Comparison of ENCODE assay signal across 12 cellular contexts in genomic region chr4:151429957-151430548, GRCh38. TPM values are rescaled to one million over a fixed set of nuclear protein-coding genes. Genes with fewer than 3 reads are reported as not detected.
A peak's percentile ranks its signal among the peaks of the same experiment; 100 is the strongest.
DNase-seq lines count a peak whose midpoint lies in the region; ATAC-seq, FAIRE-seq and TF ChIP-seq lines count a peak whose summit lies in the region.
"Had no signal": no experiment of that assay in that cellular context is flagged by ENCODE, and none has a peak within 500 bp of the region (broad histone marks: within the 10 kb centered on the region; RNA-seq: fewer than 3 reads in every experiment).

No MANE protein-coding gene starts in this region.

- peak; percentile 42 for FAIRE-seq in GM19239 (lab: Jason Lieb, UNC)

- TF ChIP-seq CTCF in KMS-11 (conservative IDR thresholded peaks at IDR 0.05; ENCODE audit: low read depth, low read length), result no peak
- no peak for TF ChIP-seq CTCF in psoas muscle (IDR thresholded peaks at IDR 0.05)
- no peak for TF ChIP-seq CTCF in nephron progenitor cell (IDR thresholded peaks at IDR 0.05)

- H3K4me3 Mint-ChIP-seq in nephron progenitor cell, result no peak overlapping the region
- H3K4me3 Mint-ChIP-seq: activated T-cell treated with anti-CD3 and anti-CD28 coated beads, Interleukin-2, amount 50 U/mL, for 4 hours had no signal

- H3K4me3 ChIP-seq in KMS-11 (IDR thresholded peaks at IDR 0.05; ENCODE audit: insufficient read depth, low read depth, low read length) (no peak overlapping the region), psoas muscle (no peak overlapping the region)
- H3K4me3 ChIP-seq: mucosa of descending colon had no signal

- H3K4me2 ChIP-seq in KMS-11, result peak overlapping the region; percentile 1; the same call in 1 of the 2 replicates

- peaks cover 6% of the 10 kb centered on the region for H3K9me3 Mint-ChIP-seq in nephron progenitor cell
- H3K9me3 Mint-ChIP-seq: activated T-cell treated with anti-CD3 and anti-CD28 coated beads, Interleukin-2, amount 50 U/mL, for 4 hours had no signal

- H2AFZ ChIP-seq in KMS-11 (ENCODE audit: low read depth), result no peak overlapping the region

- H3K27me3 ChIP-seq in KMS-11 (ENCODE audit: insufficient read depth, low read depth), result no peaks in the 10 kb centered on the region
- no peaks in the 10 kb centered on the region for H3K27me3 ChIP-seq in psoas muscle (ENCODE audit: insufficient read depth in 3 of 3, low read length in 2 of 3)

- H3K4me1 Mint-ChIP-seq in nephron progenitor cell, result peaks cover 4% of the 10 kb centered on the region

- no peak for DNase-seq in GM19239 (ENCODE audit: insufficient read length, low spot score)
- DNase-seq in psoas muscle, result no peak
- no peak for DNase-seq in nephron progenitor cell
- no peak for DNase-seq in dedifferentiated amniotic fluid mesenchymal stem cell (ENCODE audit: extremely low spot score)
- DNase-seq: activated T-cell treated with anti-CD3 and anti-CD28 coated beads, Interleukin-2, amount 50 U/mL, for 4 hours; erythroblast; mucosa of descending colon; NCI-H510A; SHP77 treated with DMSO at 0.1 percent for 48 hours had no signal

- no peak overlapping the region for H3K27ac Mint-ChIP-seq in nephron progenitor cell

- peaks cover 4% of the 10 kb centered on the region for H3K36me3 Mint-ChIP-seq in nephron progenitor cell (ENCODE audit: low read depth)

- peak; percentile 58 for ATAC-seq in HG02571 (IDR thresholded peaks at IDR 0.05; ENCODE audit: unreplicated experiment)
- no peak for ATAC-seq in psoas muscle
- no peak for ATAC-seq in GM21737 (IDR thresholded peaks at IDR 0.05; ENCODE audit: unreplicated experiment)
- ATAC-seq: activated T-cell treated with anti-CD3 and anti-CD28 coated beads, Interleukin-2, amount 50 U/mL, for 4 hours; mucosa of descending colon had no signal

- no peaks in the 10 kb centered on the region for H4K20me1 ChIP-seq in KMS-11 (ENCODE audit: insufficient read depth)

- H3K27ac ChIP-seq in KMS-11 (no peak overlapping the region), psoas muscle (peak overlapping the region; percentile 73)

- intact Hi-C loops in psoas muscle (cut with DNase I), result no loop called here

- H3K9me3 ChIP-seq in psoas muscle, result peaks cover 3% of the 10 kb centered on the region
- H3K9me3 ChIP-seq: mucosa of descending colon had no signal

- H3K27me3 Mint-ChIP-seq in nephron progenitor cell (ENCODE audit: low read depth, poor library complexity), result no peaks in the 10 kb centered on the region

- H3K79me2 ChIP-seq in KMS-11 (ENCODE audit: insufficient read depth, low read depth), result no peaks in the 10 kb centered on the region

- no peak overlapping the region for H3K9ac ChIP-seq in KMS-11

- H3K36me3 ChIP-seq in KMS-11 (ENCODE audit: insufficient read depth) (no peaks in the 10 kb centered on the region), psoas muscle (ENCODE audit: insufficient read depth in 1 of 2, low read depth in 1 of 2) (no peaks in the 10 kb centered on the region)

- peaks cover 15% of the 10 kb centered on the region for H3K4me1 ChIP-seq in KMS-11 (ENCODE audit: low read depth, poor library complexity, severe bottlenecking)
- peaks cover 45% of the 10 kb centered on the region for H3K4me1 ChIP-seq in psoas muscle

- 16 to 44% (median 31%) methylated on average over 1 of the region's 1 CpG for WGBS in psoas muscle, 3 donors

RNA-seq across cellular contexts. Expression of gene FHIP1A, which starts 21.1 kb away (rescaled TPM):
- total RNA-seq in psoas muscle, result 10 to 100 TPM; 37.7 to 46.7 (median 44.9) TPM
- polyA plus RNA-seq in psoas muscle, result 10 to 100 TPM in 1 of 3 donors, 1 to 10 TPM in 1, under 1 TPM in 1; 0.51 to 20.5 (median 5.0) TPM
